ENCODE assay signal across 25 cellular contexts in the genomic region with DNA sequence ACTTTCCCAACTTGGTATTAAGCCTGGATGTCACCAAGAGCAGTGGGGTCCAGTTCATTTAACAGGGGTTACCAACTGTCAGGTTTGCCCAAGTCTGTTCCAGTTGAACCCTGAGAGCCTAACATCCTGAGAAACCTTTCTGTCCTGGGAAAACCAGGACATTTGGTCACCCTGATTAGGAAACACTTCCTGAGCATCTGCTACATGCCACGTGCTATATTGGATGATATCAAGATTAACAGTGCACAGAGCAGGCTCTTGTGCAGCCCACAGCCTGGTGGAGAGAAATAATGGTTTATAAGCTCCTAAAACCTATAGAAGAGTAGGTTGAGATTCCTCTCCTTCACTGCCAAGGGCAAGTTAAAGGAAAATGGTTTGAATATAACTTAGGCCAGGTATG.
DNase-seq lines count a peak whose midpoint lies in the region; TF ChIP-seq lines count a peak whose summit lies in the region.
"Had no signal": no experiment of that assay in that cellular context is flagged by ENCODE, and none has a peak within 500 bp of the region (broad histone marks: within the 10 kb centered on the region; RNA-seq: fewer than 3 reads in every experiment).

No MANE protein-coding gene starts in this region.

- no peaks in the 10 kb centered on the region for H3K79me2 ChIP-seq in PC-9 (ENCODE audit: low read depth)

- CTCF ChIA-PET in PC-9 (lab: Charles Lee), result no interaction called here

- WGBS in mesenchymal stem cell, result 46% methylated on average over 1 of the region's 1 CpG
- WGBS in thyroid gland, 2 donors, result 76 to 85% methylated on average over 1 of the region's 1 CpG

- peaks cover 4% of the 10 kb centered on the region; the same call in 1 of the 2 replicates for H3K9me2 ChIP-seq in PC-9 (ENCODE audit: insufficient read depth)

- no peak overlapping the region for H2AK5ac ChIP-seq in mesenchymal stem cell (ENCODE audit: low read length, severe bottlenecking)

- peak overlapping the region; percentile 31 for H4K8ac ChIP-seq in mesenchymal stem cell (ENCODE audit: low read length)

- no peaks in the 10 kb centered on the region for H3F3A ChIP-seq in PC-9 (ENCODE audit: insufficient read depth, low read depth)

- H2AFZ ChIP-seq in mesenchymal stem cell (ENCODE audit: low read depth, low read length) (no peak overlapping the region), PC-9 (no peak overlapping the region)

- no peak overlapping the region for H3K9ac ChIP-seq in mesenchymal stem cell (ENCODE audit: low read length)

- no peak overlapping the region for H3K4ac ChIP-seq in mesenchymal stem cell (ENCODE audit: low read depth in 1 of 2, low read length in 2 of 2)

- intact Hi-C loops in PC-9 (cut with micrococcal nuclease; ENCODE audit: unreplicated experiment) (no loop called here), thyroid gland (cut with DNase I) (no loop called here)

- H3K4me2 ChIP-seq in mesenchymal stem cell (ENCODE audit: low read length, poor library complexity, severe bottlenecking), result no peak overlapping the region
- H3K4me2 ChIP-seq in PC-9, result no peak overlapping the region
- H3K4me2 ChIP-seq: A549 had no signal

- POLR2A ChIA-PET in PC-9 (lab: Charles Lee; ENCODE audit: unreplicated experiment), result no interaction called here

- no peak overlapping the region for H2BK5ac ChIP-seq in mesenchymal stem cell (ENCODE audit: low read depth, low read length, poor library complexity, severe bottlenecking)

- H3K18ac ChIP-seq in mesenchymal stem cell (ENCODE audit: low read depth in 1 of 2, low read length in 2 of 2), result no peak overlapping the region

- BruUV-seq in PC-9 (replicated peaks; lab: Mats Ljungman, UMichigan), result no TSS peak

- no peak overlapping the region for H3K4me3 ChIP-seq in BE2C (ENCODE audit: low read depth, low read length)
- no peak overlapping the region for H3K4me3 ChIP-seq in mesenchymal stem cell (ENCODE audit: insufficient read depth in 1 of 2, low read depth in 1 of 2, low read length in 2 of 2)
- no peak overlapping the region for H3K4me3 ChIP-seq in right atrium auricular region
- no peak overlapping the region for H3K4me3 ChIP-seq in PC-9
- H3K4me3 ChIP-seq in thyroid gland (replicated peaks in 1 of 3), result no peak overlapping the region
- H3K4me3 ChIP-seq: A549, SJSA1 had no signal

- no peak overlapping the region for H2BK120ac ChIP-seq in mesenchymal stem cell (ENCODE audit: low read depth, low read length)

- TF ChIP-seq POLR2A in thyroid gland (IDR thresholded peaks at IDR 0.05), result no peak

- peak overlapping the region; percentile 28 to 43 for H2BK12ac ChIP-seq in mesenchymal stem cell (ENCODE audit: low read length in 2 of 2)

- H3K9me3 ChIP-seq in BE2C (no peaks in the 10 kb centered on the region), mesenchymal stem cell (ENCODE audit: control insufficient read depth, low read length) (peaks cover 34% of the 10 kb centered on the region), right atrium auricular region (peaks cover 5 to 19% of the 10 kb centered on the region in 2 donors), PC-9 (ENCODE audit: insufficient read depth, low read depth) (no peaks in the 10 kb centered on the region; the same call in none of the 2 replicates), thyroid gland (no peaks in the 10 kb centered on the region)
- H3K9me3 ChIP-seq: A549, Caco-2, SJSA1 had no signal

- no peak overlapping the region for H2BK15ac ChIP-seq in mesenchymal stem cell (ENCODE audit: low read depth, poor library complexity, severe bottlenecking)

- H3K14ac ChIP-seq in mesenchymal stem cell (ENCODE audit: low read length in 2 of 2), result no peak overlapping the region

- H4K20me1 ChIP-seq in PC-9 (ENCODE audit: insufficient read depth), result no peaks in the 10 kb centered on the region

- H3K4me1 ChIP-seq in BE2C, result peaks cover 55% of the 10 kb centered on the region
- peaks cover 4% of the 10 kb centered on the region for H3K4me1 ChIP-seq in mesenchymal stem cell (ENCODE audit: control insufficient read depth, insufficient read depth, low read depth, low read length)
- peaks cover 0 to 23% of the 10 kb centered on the region in 2 donors for H3K4me1 ChIP-seq in right atrium auricular region
- no peaks in the 10 kb centered on the region; the same call in 1 of the 2 replicates for H3K4me1 ChIP-seq in PC-9 (replicated peaks; ENCODE audit: insufficient read depth)
- no peaks in the 10 kb centered on the region for H3K4me1 ChIP-seq in thyroid gland
- H3K4me1 ChIP-seq: A549, Caco-2, SJSA1 had no signal

- no peaks in the 10 kb centered on the region for H3K27me3 ChIP-seq in BE2C
- H3K27me3 ChIP-seq in mesenchymal stem cell (ENCODE audit: control insufficient read depth in 1 of 2, insufficient read depth in 1 of 2, low read length in 2 of 2), result no peaks in the 10 kb centered on the region
- no peaks in the 10 kb centered on the region for H3K27me3 ChIP-seq in right atrium auricular region
- H3K27me3 ChIP-seq in PC-9 (ENCODE audit: insufficient read depth, low read depth), result no peaks in the 10 kb centered on the region
- no peaks in the 10 kb centered on the region for H3K27me3 ChIP-seq in thyroid gland
- H3K27me3 ChIP-seq: SJSA1 had no signal

- H3K36me3 ChIP-seq in BE2C (no peaks in the 10 kb centered on the region), mesenchymal stem cell (ENCODE audit: control insufficient read depth in 1 of 2, insufficient read depth in 2 of 2, low read depth in 1 of 2, low read length in 2 of 2) (no peaks in the 10 kb centered on the region), right atrium auricular region (no peaks in the 10 kb centered on the region), PC-9 (ENCODE audit: low read depth) (no peaks in the 10 kb centered on the region), thyroid gland (no peaks in the 10 kb centered on the region)
- H3K36me3 ChIP-seq: SJSA1 had no signal

- TF ChIP-seq CTCF in BE2C (IDR thresholded peaks at IDR 0.05; ENCODE audit: low read depth, low read length) (no peak; the same call in 1 of the 2 replicates), right atrium auricular region (IDR thresholded peaks at IDR 0.05) (no peak), PC-9 (conservative IDR thresholded peaks at IDR 0.05) (no peak), thyroid gland (IDR thresholded peaks at IDR 0.05) (no peak)

- H3K27ac ChIP-seq in mesenchymal stem cell (ENCODE audit: low read length, poor library complexity, severe bottlenecking) (no peak overlapping the region), right atrium auricular region (no peak overlapping the region), PC-9 (no peak overlapping the region), thyroid gland (no peak overlapping the region)
- H3K27ac ChIP-seq: A549, HL-60, SJSA1 had no signal

- no peak overlapping the region for H4K91ac ChIP-seq in mesenchymal stem cell (ENCODE audit: low read length)

- DNase-seq in BE2C (peak; percentile 46), NCI-H524 (lab: John Stamatoyannopoulos, UW) (peak; percentile 54 to 83), amniotic epithelial cell (ENCODE audit: low read depth) (peak; percentile 13), mesenchymal stem cell (peak; percentile 61), right atrium auricular region (ENCODE audit: low spot score) (no peak), PC-9 (no peak), thyroid gland (no peak)
- DNase-seq: AML-193; C1 segment of cervical spinal cord; Caco-2; CD8-positive, alpha-beta T cell; DND-41; NCI-H1048; NCI-H1417; NCI-H187; NCI-H2081 treated with DMSO at 0.1 percent for 48 hours; NCI-H2171 treated with DMSO at 0.1 percent for 48 hours; NCI-H345; NCI-H510A treated with DMSO at 0.1 percent for 48 hours; NCI-H774; Right ventricle myocardium superior; RPMI8226 had no signal

- H3K79me1 ChIP-seq in mesenchymal stem cell (replicated peaks; ENCODE audit: low read length, poor library complexity, severe bottlenecking), result no peaks in the 10 kb centered on the region

- no peak overlapping the region for H3K23ac ChIP-seq in mesenchymal stem cell (ENCODE audit: low read length in 2 of 2)

Comparison
In these comparisons a context has a peak if more than half of its experiments do, and no peak if none do; other contexts are left out.
1. DNase-seq: peak in BE2C (single experiment), NCI-H524 (2 of 2), amniotic epithelial cell (single experiment) and mesenchymal stem cell (single experiment); none in right atrium auricular region (single experiment), PC-9 (0 of 2) and thyroid gland (0 of 2).